Comparison of ENCODE assay signal across 17 cellular contexts in the genomic region with DNA sequence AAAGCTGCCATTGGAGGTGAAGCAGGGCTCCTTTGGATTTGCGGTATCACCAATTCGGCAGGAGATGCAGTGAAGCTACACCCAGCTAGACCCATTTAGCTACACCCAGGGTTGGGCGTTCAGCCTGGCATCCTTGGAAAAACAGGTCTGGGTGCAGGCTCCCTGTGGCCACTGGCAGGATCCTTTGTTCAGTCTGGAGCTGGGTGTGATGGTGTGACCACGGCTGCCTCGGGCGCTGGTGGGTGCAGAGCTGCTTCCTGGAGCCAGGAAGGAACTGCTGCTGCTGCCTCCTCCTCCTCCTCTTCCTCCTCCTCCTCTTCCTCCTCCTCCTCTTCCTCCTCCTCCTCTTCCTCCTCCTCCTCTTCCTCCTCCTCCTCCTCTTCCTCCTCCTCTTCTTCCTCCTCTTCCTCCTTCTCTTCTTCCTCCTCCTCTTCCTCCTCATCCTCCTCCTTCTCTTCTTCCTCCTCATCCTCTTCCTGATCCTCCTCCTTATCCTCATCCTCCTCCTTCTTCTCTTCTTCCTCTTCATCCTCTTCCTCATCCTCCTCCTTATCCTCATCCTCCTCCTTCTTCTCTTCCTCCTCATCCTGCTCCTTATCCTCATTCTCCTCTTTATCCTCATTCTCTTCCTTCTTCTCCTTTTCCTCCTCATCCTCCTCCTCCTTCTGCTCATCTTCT.
DNase-seq lines count a peak whose midpoint lies in the region; ATAC-seq, FAIRE-seq and TF ChIP-seq lines count a peak whose summit lies in the region.
"Had no signal": no experiment of that assay in that cellular context is flagged by ENCODE, and none has a peak within 500 bp of the region (broad histone marks: within the 10 kb centered on the region; RNA-seq: fewer than 3 reads in every experiment).

No MANE protein-coding gene starts in this region.

- no peaks in the 10 kb centered on the region for H3K79me2 ChIP-seq in H1 (ENCODE audit: control insufficient read depth in 1 of 2, insufficient read depth in 2 of 2, low read length in 2 of 2)

- H2BK20ac ChIP-seq in H1 (ENCODE audit: low read length): no peak overlapping the region

- H3K9me3 ChIP-seq in H1 (ENCODE audit: insufficient read depth in 2 of 2, low read depth in 1 of 2, low read length in 1 of 2): no peaks in the 10 kb centered on the region

- no peak for DNase-seq in activated naive CD4-positive, alpha-beta T cell treated with anti-CD3 and anti-CD28 coated beads, Interleukin-2, amount 10 ng/mL, durations not matched to agents 7 days and 5 days
- no peak for DNase-seq in activated naive CD4-positive, alpha-beta T cell treated with anti-CD3 and anti-CD28 coated beads, Interleukin-2, amount 50 U/mL, for 16 hours
- DNase-seq in NCI-H69 (lab: John Stamatoyannopoulos, UW) (peak; percentile 6), H1 (ENCODE audit: low read depth in 1 of 2, low spot score in 2 of 2) (no peak)
- no peak for DNase-seq in activated CD8-positive, alpha-beta memory T cell treated with anti-CD3 and anti-CD28 coated beads for 24 hours
- no peak for DNase-seq in stimulated activated CD4-positive, alpha-beta T cell treated with anti-CD3 and anti-CD28 coated beads, Interleukin-4, amount 100 ng/mL, for 1 hour
- DNase-seq: activated T-cell treated with anti-CD3 and anti-CD28 coated beads, Interleukin-2, amount 50 U/mL, for 1 hour; aorta; DND-41; NCI-H187 treated with DMSO at 0.1 percent for 48 hours; retina; trophoblast cell had no signal

- H2BK12ac ChIP-seq in H1 (ENCODE audit: low read depth, low read length): 0 out of 2 replicates have a peak overlapping the region, but pooled peaks have one; percentile 27

- no peak overlapping the region for H2AK5ac ChIP-seq in H1 (ENCODE audit: low read depth, low read length)

- no peak for FAIRE-seq in H1 (lab: Jason Lieb, UNC)
- FAIRE-seq: HTR-8/SVneo had no signal

- H3K27me3 Mint-ChIP-seq in activated naive CD4-positive, alpha-beta T cell treated with anti-CD3 and anti-CD28 coated beads, Interleukin-2, amount 10 ng/mL, durations not matched to agents 7 days and 5 days: peaks cover 16% of the 10 kb centered on the region
- no peaks in the 10 kb centered on the region for H3K27me3 Mint-ChIP-seq in stimulated activated memory B cell treated with anti-CD40 and anti-IgM and Interleukin-4, amounts not matched to agents 10 μg/mL and 1 μg/mL and 100 μg/mL, for 72 hours

- H3K4me1 ChIP-seq in H1 (replicated peaks in 1 of 4; ENCODE audit: control insufficient read depth in 3 of 4, insufficient read depth in 4 of 4, low read length in 3 of 4): peaks cover 0 to 4% (median 0%) of the 10 kb centered on the region in 4 experiments; a peak in 1 of 7 replicates

- WGBS in H1 (ENCODE audit: extremely low coverage in 1 of 2, insufficient coverage in 1 of 2, insufficient read length in 1 of 2, insufficient replicate concordance in 2 of 2, low coverage in 1 of 2, low lambda C conversion rate in 2 of 2, missing lambda C conversion rate in 1 of 2), 2 experiments: 78% methylated on average over 6 of the region's 6 CpGs; no CpG with 5 or more reads in 1 of the 2 experiments

- no peak overlapping the region for H3K4me3 ChIP-seq in H1 (ENCODE audit: extremely low read depth in 1 of 4, insufficient read depth in 2 of 4, low read depth in 3 of 4, low read length in 4 of 4)
- H3K4me3 ChIP-seq: GM23248 had no signal

- no peak overlapping the region for H2AFZ ChIP-seq in H1 (ENCODE audit: low read length)
- H2AFZ ChIP-seq: GM23248 had no signal

- H3K23me2 ChIP-seq in H1 (ENCODE audit: low read depth, low read length): peaks cover 2% of the 10 kb centered on the region; the same call in 1 of the 2 replicates

- H4K5ac ChIP-seq in H1 (ENCODE audit: insufficient read length, low read depth, low read length): no peak overlapping the region

- no peaks in the 10 kb centered on the region for H3K27me3 ChIP-seq in H1 (replicated peaks in 1 of 4; ENCODE audit: control insufficient read depth in 3 of 4, extremely low read depth in 1 of 4, insufficient read depth in 3 of 4, low read length in 3 of 4)

- H3K36me3 Mint-ChIP-seq in activated naive CD4-positive, alpha-beta T cell treated with anti-CD3 and anti-CD28 coated beads, Interleukin-2, amount 10 ng/mL, durations not matched to agents 7 days and 5 days: peaks cover 14% of the 10 kb centered on the region
- H3K36me3 Mint-ChIP-seq in stimulated activated memory B cell treated with anti-CD40 and anti-IgM and Interleukin-4, amounts not matched to agents 10 μg/mL and 1 μg/mL and 100 μg/mL, for 72 hours: peaks cover 4% of the 10 kb centered on the region

- H3K23ac ChIP-seq in H1 (ENCODE audit: insufficient read length): no peak overlapping the region

- H4K20me1 ChIP-seq in H1 (replicated peaks in 1 of 2; ENCODE audit: control insufficient read depth in 1 of 2, insufficient read depth in 2 of 2, low read length in 2 of 2): no peaks in the 10 kb centered on the region

- H4K91ac ChIP-seq in H1 (replicated peaks; ENCODE audit: insufficient read length, low read length): no peak overlapping the region

- TF ChIP-seq RAD21 in H1 (IDR thresholded peaks at IDR 0.05 in 1 of 2, conservative IDR thresholded peaks at IDR 0.05 in 1 of 2; ENCODE audit: low read depth in 2 of 2, low read length in 2 of 2): no peak

- peaks cover 76% of the 10 kb centered on the region for H3K4me1 Mint-ChIP-seq in activated naive CD4-positive, alpha-beta T cell treated with anti-CD3 and anti-CD28 coated beads, Interleukin-2, amount 10 ng/mL, durations not matched to agents 7 days and 5 days
- H3K4me1 Mint-ChIP-seq in stimulated activated memory B cell treated with anti-CD40 and anti-IgM and Interleukin-4, amounts not matched to agents 10 μg/mL and 1 μg/mL and 100 μg/mL, for 72 hours: peaks cover 68% of the 10 kb centered on the region

- POLR2A ChIA-PET in H1 (lab: Charles Lee; ENCODE audit: partially characterized antibody): no interaction called here

- H3K79me1 ChIP-seq in H1 (ENCODE audit: low read depth, low read length): no peaks in the 10 kb centered on the region

- CTCF ChIA-PET in activated naive CD4-positive, alpha-beta T cell treated with anti-CD3 and anti-CD28 coated beads, Interleukin-2, amount 10 ng/mL, durations not matched to agents 7 days and 5 days (lab: Charles Lee): no interaction called here
- CTCF ChIA-PET in H1 (lab: Charles Lee; ENCODE audit: partially characterized antibody): interaction anchor here (0.8 to 2.7 kb wide), 3 partner anchors 11 to 125 kb away, joined by 3 to 7 read pairs (median 5); no protein-coding TSS in a partner anchor

- H4K8ac ChIP-seq in H1 (ENCODE audit: extremely low read depth, insufficient read depth, low read length): no peak overlapping the region

- H3K27ac ChIP-seq in H1 (ENCODE audit: low read depth, low read length): no peak overlapping the region
- H3K27ac ChIP-seq: GM23248 had no signal

- no peak for TF ChIP-seq CTCF in H1 (IDR thresholded peaks at IDR 0.05; ENCODE audit: control extremely low read depth in 1 of 3, insufficient read depth in 1 of 3, low read depth in 1 of 3, low read length in 3 of 3)

- H2BK120ac ChIP-seq in H1 (replicated peaks; ENCODE audit: low read depth, low read length): no peak overlapping the region

- H3K4ac ChIP-seq in H1 (replicated peaks; ENCODE audit: insufficient read length, low read depth, low read length): no peak overlapping the region

- no peak for TF ChIP-seq EP300 in H1 (IDR thresholded peaks at IDR 0.05; ENCODE audit: borderline replicate concordance in 1 of 2, low read depth in 2 of 2, low read length in 2 of 2)

- no peak overlapping the region for H2BK5ac ChIP-seq in H1 (ENCODE audit: low read depth, low read length)

- no peak overlapping the region for H3K14ac ChIP-seq in H1 (ENCODE audit: insufficient read length)

- no peak overlapping the region for H3K56ac ChIP-seq in H1 (replicated peaks; ENCODE audit: insufficient read length, low read depth, low read length)

- H2BK15ac ChIP-seq in H1 (ENCODE audit: low read length): no peak overlapping the region

- H3K27ac Mint-ChIP-seq in activated naive CD4-positive, alpha-beta T cell treated with anti-CD3 and anti-CD28 coated beads, Interleukin-2, amount 10 ng/mL, durations not matched to agents 7 days and 5 days: peak overlapping the region; percentile 63
- H3K27ac Mint-ChIP-seq in stimulated activated memory B cell treated with anti-CD40 and anti-IgM and Interleukin-4, amounts not matched to agents 10 μg/mL and 1 μg/mL and 100 μg/mL, for 72 hours: peak overlapping the region; percentile 86

- H3K9ac ChIP-seq in H1 (replicated peaks in 1 of 4; ENCODE audit: extremely low read depth in 1 of 4, low read depth in 3 of 4, low read length in 3 of 4): no peak overlapping the region
- H3K9ac ChIP-seq: GM23248 had no signal

- no peak overlapping the region for H3K18ac ChIP-seq in H1 (ENCODE audit: extremely low read depth, low read length)

- H3K36me3 ChIP-seq in H1 (ENCODE audit: control insufficient read depth in 2 of 4, insufficient read depth in 4 of 4, low read length in 3 of 4): no peaks in the 10 kb centered on the region

- H3K4me3 Mint-ChIP-seq in activated naive CD4-positive, alpha-beta T cell treated with anti-CD3 and anti-CD28 coated beads, Interleukin-2, amount 10 ng/mL, durations not matched to agents 7 days and 5 days: no peak overlapping the region
- H3K4me3 Mint-ChIP-seq in stimulated activated memory B cell treated with anti-CD40 and anti-IgM and Interleukin-4, amounts not matched to agents 10 μg/mL and 1 μg/mL and 100 μg/mL, for 72 hours: peak overlapping the region; percentile 3
- H3K4me3 Mint-ChIP-seq: nephron had no signal

- H3K4me2 ChIP-seq in H1 (ENCODE audit: insufficient read depth in 1 of 2, low read depth in 2 of 2, low read length in 2 of 2): no peak overlapping the region

- H3K9me3 Mint-ChIP-seq in activated naive CD4-positive, alpha-beta T cell treated with anti-CD3 and anti-CD28 coated beads, Interleukin-2, amount 10 ng/mL, durations not matched to agents 7 days and 5 days: peaks cover 4% of the 10 kb centered on the region
- H3K9me3 Mint-ChIP-seq in stimulated activated memory B cell treated with anti-CD40 and anti-IgM and Interleukin-4, amounts not matched to agents 10 μg/mL and 1 μg/mL and 100 μg/mL, for 72 hours: peaks cover 3% of the 10 kb centered on the region
- H3K9me3 Mint-ChIP-seq: nephron had no signal

- no peak for ATAC-seq in stimulated activated memory B cell treated with anti-CD40 and anti-IgM and Interleukin-4, amounts not matched to agents 10 μg/mL and 1 μg/mL and 100 μg/mL, for 72 hours
- ATAC-seq in HG03571 (IDR thresholded peaks at IDR 0.05; ENCODE audit: unreplicated experiment): no peak

- no peak for TF ChIP-seq POLR2A in H1 (IDR thresholded peaks at IDR 0.05; ENCODE audit: control extremely low read depth in 1 of 2, low read depth in 2 of 2, low read length in 2 of 2)

TF ChIP-seq in H1, 55 proteins besides CTCF, POLR2A, EP300 and RAD21 (continues in another document):
- no peak for TF ChIP-seq SUZ12 (IDR thresholded peaks at IDR 0.05; ENCODE audit: low read length)
- no peak for TF ChIP-seq BRCA1 (IDR thresholded peaks at IDR 0.05; ENCODE audit: low read depth, low read length)
- TF ChIP-seq, protein P1, sequence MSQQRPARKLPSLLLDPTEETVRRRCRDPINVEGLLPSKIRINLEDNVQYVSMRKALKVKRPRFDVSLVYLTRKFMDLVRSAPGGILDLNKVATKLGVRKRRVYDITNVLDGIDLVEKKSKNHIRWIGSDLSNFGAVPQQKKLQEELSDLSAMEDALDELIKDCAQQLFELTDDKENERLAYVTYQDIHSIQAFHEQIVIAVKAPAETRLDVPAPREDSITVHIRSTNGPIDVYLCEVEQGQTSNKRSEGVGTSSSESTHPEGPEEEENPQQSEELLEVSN (IDR thresholded peaks at IDR 0.05): no peak
